ENCODE assay signal across 10 cellular contexts in genomic region chr1:11787251-11787803, GRCh38. TPM values are rescaled to one million over a fixed set of nuclear protein-coding genes. Genes with fewer than 3 reads are reported as not detected.
DNase-seq lines count a peak whose midpoint lies in the region; ATAC-seq and TF ChIP-seq lines count a peak whose summit lies in the region.
"Had no signal": no experiment of that assay in that cellular context is flagged by ENCODE, and none has a peak within 500 bp of the region (broad histone marks: within the 10 kb centered on the region; RNA-seq: fewer than 3 reads in every experiment).

No MANE protein-coding gene starts in this region.

- intact Hi-C loops in right cardiac atrium (cut with DNase I), result no loop called here
- intact Hi-C loops in lower leg skin (cut with DNase I; ENCODE audit: low total_unique reads), result no loop called here

- no peak for TF ChIP-seq CTCF in lower leg skin (IDR thresholded peaks at IDR 0.05)

- DNase-seq in Caki2 (ENCODE audit: low read depth) (peak; percentile 68), right cardiac atrium (peak; percentile 75 to 87 (median 84)), NCI-H1694 treated with DMSO at 0.1 percent for 48 hours (lab: John Stamatoyannopoulos, UW) (no peak), NCI-H2107 treated with DMSO at 0.1 percent for 48 hours (lab: John Stamatoyannopoulos, UW; ENCODE audit: unreplicated experiment) (no peak), lower leg skin (ENCODE audit: low spot score in 2 of 2) (no peak), amniotic stem cell (lab: John Stamatoyannopoulos, UW) (no peak)
- DNase-seq: effector memory CD4-positive, alpha-beta T cell; NCI-H1105 had no signal

- in situ Hi-C loops in Caki2 (cut with HindIII; ENCODE audit: low pct_unique_long_range_greater_than_20kb, low sequenced_read_pairs), result no loop called here

- peaks cover 37% of the 10 kb centered on the region for H3K4me1 ChIP-seq in right cardiac atrium (ENCODE audit: control insufficient read depth, insufficient read depth, low read length)
- H3K4me1 ChIP-seq in rectal smooth muscle tissue (ENCODE audit: control insufficient read depth, insufficient read depth, low read length), result peaks cover 27% of the 10 kb centered on the region

- H3K4me3 ChIP-seq in right cardiac atrium (ENCODE audit: low read length) (no peak overlapping the region), rectal smooth muscle tissue (ENCODE audit: low read length) (no peak overlapping the region), lower leg skin (ENCODE audit: low read depth, poor library complexity, severe bottlenecking) (no peak overlapping the region)

- H3K27ac ChIP-seq in angular gyrus (ENCODE audit: low read depth, low read length) (peak overlapping the region; percentile 43), right cardiac atrium (ENCODE audit: low read length) (peak overlapping the region; percentile 88), rectal smooth muscle tissue (ENCODE audit: low read depth, low read length) (peak overlapping the region; percentile 60)

- no peak overlapping the region for H3K9ac ChIP-seq in rectal smooth muscle tissue (ENCODE audit: low read length)

- no peaks in the 10 kb centered on the region for H3K9me3 ChIP-seq in right cardiac atrium (ENCODE audit: control insufficient read depth, low read length)

- no peaks in the 10 kb centered on the region for H3K36me3 ChIP-seq in rectal smooth muscle tissue (ENCODE audit: control insufficient read depth, insufficient read depth, low read length)

- WGBS in right cardiac atrium, result 15% methylated on average over 16 of the region's 16 CpGs
- WGBS in lower leg skin, 2 donors, result 23 to 27% methylated on average over 16 of the region's 16 CpGs

- peak; percentile 34 to 39 for ATAC-seq in right cardiac atrium

- H3K27me3 ChIP-seq in right cardiac atrium (ENCODE audit: control insufficient read depth, insufficient read depth) (no peaks in the 10 kb centered on the region), rectal smooth muscle tissue (ENCODE audit: control insufficient read depth, insufficient read depth, low read length) (no peaks in the 10 kb centered on the region)

- TF ChIP-seq POLR2A in lower leg skin (IDR thresholded peaks at IDR 0.05), result no peak

RNA-seq across cellular contexts. Expression of gene MTHFR, which starts 18.4 kb away (rescaled TPM):
- total RNA-seq in Caki2 (2014; rRNA removed; shearing (Covaris generic); ENCODE audit: low replicate concordance), result 12.0 and 18.2 TPM in 2 replicates
- total RNA-seq in right cardiac atrium, result 10 to 100 TPM; 46.6 to 75.2 (median 58.9) TPM
- 36.7 TPM for polyA plus RNA-seq in right cardiac atrium
- 10 to 100 TPM; 25.9 to 41.8 (median 33.0) TPM for total RNA-seq in lower leg skin

RNA-seq across cellular contexts. Expression of gene CLCN6, which starts 18.7 kb away (rescaled TPM):
- total RNA-seq in Caki2 (2014; rRNA removed; shearing (Covaris generic); ENCODE audit: low replicate concordance), result 5.6 and 7.4 TPM in 2 replicates
- total RNA-seq in right cardiac atrium (10 to 100 TPM; 30.4 to 54.9 (median 36.8) TPM), lower leg skin (10 to 100 TPM in 2 of 4 donors, 1 to 10 TPM in 2; 7.0 to 12.4 (median 10.9) TPM)
- polyA plus RNA-seq in right cardiac atrium, result 16.2 TPM

RNA-seq across cellular contexts. Expression of gene C1orf167, which starts 25.3 kb away (rescaled TPM):
- 0.58 and 0.95 TPM in 2 replicates for total RNA-seq in Caki2 (2014; rRNA removed; shearing (Covaris generic); ENCODE audit: low replicate concordance)
- total RNA-seq in right cardiac atrium, result 1 to 10 TPM; 1.3 to 2.7 (median 2.0) TPM
- polyA plus RNA-seq in right cardiac atrium, result 4.0 TPM
- 1 to 10 TPM in 2 of 4 donors, not detected in 2; 1.6 to 2.8 TPM for total RNA-seq in lower leg skin

RNA-seq across cellular contexts. Expression of gene AGTRAP, which starts 51.4 kb away (rescaled TPM):
- 106 and 116 TPM in 2 replicates for total RNA-seq in Caki2 (2014; rRNA removed; shearing (Covaris generic); ENCODE audit: low replicate concordance)
- total RNA-seq in right cardiac atrium (10 to 100 TPM; 17.5 to 25.0 (median 21.9) TPM), lower leg skin (10 to 100 TPM; 26.3 to 62.3 (median 40.2) TPM)
- 23.9 TPM for polyA plus RNA-seq in right cardiac atrium

Comparison
In these comparisons a context has a peak if more than half of its experiments do, and no peak if none do; other contexts are left out.
1. DNase-seq: peak in Caki2 (single experiment) and right cardiac atrium (3 of 3); none in NCI-H1694 treated with DMSO at 0.1 percent for 48 hours (single experiment), NCI-H2107 treated with DMSO at 0.1 percent for 48 hours (single experiment), lower leg skin (0 of 2) and amniotic stem cell (single experiment).
2. Peak in every context shown above with its lines, with median percentiles within 50 percentile points of each other: H3K27ac ChIP-seq.